In the genomic region with DNA sequence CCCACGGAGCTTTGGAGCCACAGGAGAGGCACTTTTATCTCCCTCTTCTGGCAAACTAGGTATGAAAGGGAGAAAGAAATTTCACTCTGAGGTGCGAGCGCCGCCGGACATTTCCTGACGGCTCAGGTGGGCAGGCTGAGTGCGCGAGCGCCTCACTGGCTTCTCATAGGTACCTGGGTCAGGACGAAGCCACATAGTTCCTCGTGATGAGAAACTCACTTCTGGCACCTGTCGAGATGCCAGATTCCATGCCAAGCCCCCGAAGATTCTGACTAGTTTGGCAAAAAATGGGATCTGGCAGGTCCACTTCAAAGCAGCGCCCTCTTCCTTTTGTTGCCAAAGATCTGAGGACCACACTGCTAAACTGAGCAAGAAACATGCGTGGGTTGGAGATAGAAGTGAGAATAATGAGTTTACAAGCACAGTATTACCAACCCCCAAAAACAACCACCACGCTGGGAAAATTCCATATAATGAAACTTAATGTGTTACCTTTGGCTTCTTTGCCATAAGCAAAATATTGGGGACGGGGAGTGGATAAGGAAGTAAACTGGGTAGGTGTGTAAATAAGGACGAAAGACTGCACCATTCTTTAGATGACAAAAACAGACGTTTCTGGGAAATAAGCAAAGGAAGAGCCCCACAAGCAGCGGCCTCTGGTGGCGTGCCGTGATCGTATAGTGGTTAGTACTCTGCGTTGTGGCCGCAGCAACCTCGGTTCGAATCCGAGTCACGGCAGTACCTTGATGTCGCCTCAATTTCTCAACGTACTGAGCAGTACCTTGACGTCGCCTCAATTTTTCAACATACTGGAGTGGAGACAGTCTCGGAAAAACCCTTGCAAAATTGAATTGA, we compare ENCODE assay signal across 8 cellular contexts.
DNase-seq lines count a peak whose midpoint lies in the region; ATAC-seq and TF ChIP-seq lines count a peak whose summit lies in the region.

No MANE protein-coding gene starts in this region.

- no peaks in the 10 kb centered on the region for H3K9me3 Mint-ChIP-seq in activated T-helper 2 cell treated with anti-CD3 and anti-CD28 coated beads, Interferon-gamma antibody, Interleukin-2, Interleukin-4, amounts not matched to agents 10 μg/mL and 5 μg/mL and 100 μg/mL, durations not matched to agents 14 hours and 24 hours and 36 hours

- in situ Hi-C loops in Panc1 (cut with HindIII; ENCODE audit: low pct_unique_long_range_greater_than_20kb, low sequenced_read_pairs): no loop called here

- CTCF ChIA-PET in Panc1 (lab: Charles Lee): interaction anchor here (0.7 kb wide), 1 partner anchor 19 kb away, joined by 5 read pairs; a partner anchor contains a TSS

- POLR2A ChIA-PET in Panc1 (lab: Charles Lee): interaction anchor here (0.8 kb wide), 1 partner anchor 24 kb away, joined by 7 read pairs; no protein-coding TSS in a partner anchor

- no peaks in the 10 kb centered on the region for H3K36me3 Mint-ChIP-seq in activated T-helper 2 cell treated with anti-CD3 and anti-CD28 coated beads, Interferon-gamma antibody, Interleukin-2, Interleukin-4, amounts not matched to agents 10 μg/mL and 5 μg/mL and 100 μg/mL, durations not matched to agents 14 hours and 24 hours and 36 hours (ENCODE audit: low read depth)

- H3K27me3 ChIP-seq in Panc1 (ENCODE audit: control insufficient read depth, insufficient read depth, low read length) (no peaks in the 10 kb centered on the region), thoracic aorta (replicated peaks; ENCODE audit: insufficient read depth) (no peaks in the 10 kb centered on the region)

- peak; percentile 76 for TF ChIP-seq CTCF in Panc1 (IDR thresholded peaks at IDR 0.05)
- TF ChIP-seq CTCF in fibroblast of villous mesenchyme (IDR thresholded peaks at IDR 0.05; ENCODE audit: insufficient read depth, low read depth, low read length): peak; percentile 52
- no peak for TF ChIP-seq CTCF in omental fat pad (IDR thresholded peaks at IDR 0.05)
- TF ChIP-seq CTCF in thoracic aorta (IDR thresholded peaks at IDR 0.05): peak; percentile 27

- H3K4me3 ChIP-seq in Panc1 (ENCODE audit: low read depth in 2 of 2, low read length in 2 of 2): peak overlapping the region; percentile 51 to 95
- peak overlapping the region; percentile 63 for H3K4me3 ChIP-seq in fibroblast of villous mesenchyme (ENCODE audit: low read depth, low read length)
- peak overlapping the region; percentile 70 for H3K4me3 ChIP-seq in thoracic aorta

- H3K4me3 Mint-ChIP-seq in activated T-helper 2 cell treated with anti-CD3 and anti-CD28 coated beads, Interferon-gamma antibody, Interleukin-2, Interleukin-4, amounts not matched to agents 10 μg/mL and 5 μg/mL and 100 μg/mL, durations not matched to agents 14 hours and 24 hours and 36 hours (ENCODE audit: low read depth): peak overlapping the region; percentile 78

- peaks cover 50% of the 10 kb centered on the region for H3K4me1 Mint-ChIP-seq in activated T-helper 2 cell treated with anti-CD3 and anti-CD28 coated beads, Interferon-gamma antibody, Interleukin-2, Interleukin-4, amounts not matched to agents 10 μg/mL and 5 μg/mL and 100 μg/mL, durations not matched to agents 14 hours and 24 hours and 36 hours (ENCODE audit: low read depth)

- H3K36me3 ChIP-seq in Panc1 (ENCODE audit: control insufficient read depth, insufficient read depth, low read length) (no peaks in the 10 kb centered on the region), thoracic aorta (no peaks in the 10 kb centered on the region)

- H3K27me3 Mint-ChIP-seq in activated T-helper 2 cell treated with anti-CD3 and anti-CD28 coated beads, Interferon-gamma antibody, Interleukin-2, Interleukin-4, amounts not matched to agents 10 μg/mL and 5 μg/mL and 100 μg/mL, durations not matched to agents 14 hours and 24 hours and 36 hours (ENCODE audit: low read depth): no peaks in the 10 kb centered on the region

- peak overlapping the region; percentile 80 for H3K27ac Mint-ChIP-seq in activated T-helper 2 cell treated with anti-CD3 and anti-CD28 coated beads, Interferon-gamma antibody, Interleukin-2, Interleukin-4, amounts not matched to agents 10 μg/mL and 5 μg/mL and 100 μg/mL, durations not matched to agents 14 hours and 24 hours and 36 hours

- no TSS peak for BruUV-seq in Panc1 (replicated peaks; lab: Mats Ljungman, UMichigan)

- no peaks in the 10 kb centered on the region for H3K9me3 ChIP-seq in Panc1 (ENCODE audit: control insufficient read depth, insufficient read depth, low read depth, low read length)
- no peaks in the 10 kb centered on the region for H3K9me3 ChIP-seq in thoracic aorta

- peaks cover 7% of the 10 kb centered on the region; the same call in 1 of the 2 replicates for H3K4me1 ChIP-seq in Panc1 (ENCODE audit: control insufficient read depth, insufficient read depth, low read length)
- H3K4me1 ChIP-seq in thoracic aorta (ENCODE audit: control insufficient read depth in 1 of 2, low read depth in 2 of 2): peaks cover 0 to 9% of the 10 kb centered on the region in 2 donors

- intact Hi-C loops in Panc1 (cut with micrococcal nuclease; ENCODE audit: unreplicated experiment): no loop called here
- intact Hi-C loops in activated T-helper 2 cell treated with anti-CD3 and anti-CD28 coated beads, Interferon-gamma antibody, Interleukin-2, Interleukin-4, amounts not matched to agents 10 μg/mL and 5 μg/mL and 100 μg/mL, durations not matched to agents 14 hours and 24 hours and 36 hours (cut with micrococcal nuclease): loop anchor here (1.0 to 5.0 kb wide), 3 partner anchors 10 to 345 kb away; a partner anchor contains a TSS

- H3K27ac ChIP-seq in Panc1 (ENCODE audit: low read length): peak overlapping the region; percentile 18; the same call in 1 of the 2 replicates
- H3K27ac ChIP-seq in thoracic aorta: no peak overlapping the region

- ATAC-seq in HG03520 (IDR thresholded peaks at IDR 0.05; ENCODE audit: unreplicated experiment): peak; percentile 53
- ATAC-seq in Panc1: peak; percentile 91
- ATAC-seq in omental fat pad (ENCODE audit: low FRiP score): peak; percentile 34
- no peak for ATAC-seq in thoracic aorta (ENCODE audit: insufficient number of reproducible peaks, low FRiP score, low read depth)

- DNase-seq in SIG-M5 treated with dmso at 0.1 percent for 504 hours (lab: John Stamatoyannopoulos, UW; ENCODE audit: unreplicated experiment): peak; percentile 56
- no peak for DNase-seq in SIG-M5 (lab: John Stamatoyannopoulos, UW)
- DNase-seq in Panc1 (ENCODE audit: low read depth, low spot score): peak; percentile 86
- peak; percentile 76 for DNase-seq in activated T-helper 2 cell treated with anti-CD3 and anti-CD28 coated beads, Interferon-gamma antibody, Interleukin-2, Interleukin-4, amounts not matched to agents 10 μg/mL and 5 μg/mL and 100 μg/mL, durations not matched to agents 14 hours and 24 hours and 36 hours (ENCODE audit: low spot score)
- peak; percentile 58 for DNase-seq in fibroblast of villous mesenchyme (ENCODE audit: low read depth)
- DNase-seq in omental fat pad (ENCODE audit: low spot score): no peak
- no peak for DNase-seq in thoracic aorta (ENCODE audit: low spot score)

Comparison
In these comparisons a context has a peak if more than half of its experiments do, and no peak if none do; other contexts are left out.
1. DNase-seq: peak in SIG-M5 treated with dmso at 0.1 percent for 504 hours (single experiment), Panc1 (single experiment), activated T-helper 2 cell treated with anti-CD3 and anti-CD28 coated beads, Interferon-gamma antibody, Interleukin-2, Interleukin-4, amounts not matched to agents 10 μg/mL and 5 μg/mL and 100 μg/mL, durations not matched to agents 14 hours and 24 hours and 36 hours (single experiment) and fibroblast of villous mesenchyme (single experiment); none in SIG-M5 (single experiment), omental fat pad (single experiment) and thoracic aorta (single experiment).
2. CTCF ChIP-seq: peak in Panc1 (single experiment), fibroblast of villous mesenchyme (single experiment) and thoracic aorta (single experiment); none in omental fat pad (0 of 3).
3. Peak in every context shown above with its lines, with median percentiles within 50 percentile points of each other: H3K4me3 ChIP-seq.